23 cellular contexts compared by ENCODE assay signal in the genomic region with DNA sequence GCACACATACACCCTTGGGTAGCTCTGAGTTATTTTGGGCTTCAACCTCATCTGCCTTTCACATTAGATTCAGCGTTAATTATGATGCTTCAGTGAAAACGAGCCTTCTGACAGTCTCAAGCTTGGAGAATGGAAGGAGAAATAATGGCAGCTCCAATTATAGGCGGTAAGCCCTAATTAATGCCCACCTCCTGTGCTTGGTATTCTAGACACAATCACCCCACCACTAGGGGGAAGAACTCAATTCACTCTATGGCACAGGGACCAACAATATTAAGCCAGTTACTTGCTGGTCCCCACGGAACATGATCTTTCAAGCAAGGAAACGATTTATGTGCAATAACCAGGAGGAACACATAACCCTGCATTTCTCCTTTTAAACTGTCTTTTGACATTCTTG.
DNase-seq lines count a peak whose midpoint lies in the region; TF ChIP-seq lines count a peak whose summit lies in the region.
"Had no signal": no experiment of that assay in that cellular context is flagged by ENCODE, and none has a peak within 500 bp of the region (broad histone marks: within the 10 kb centered on the region; RNA-seq: fewer than 3 reads in every experiment).

No MANE protein-coding gene starts in this region.

- TF ChIP-seq CTCF in Calu3 (IDR thresholded peaks at IDR 0.05; ENCODE audit: unreplicated experiment) (peak; percentile 59), coronary artery (IDR thresholded peaks at IDR 0.05) (no peak), adrenal gland (IDR thresholded peaks at IDR 0.05) (no peak)

- H3K36me3 Mint-ChIP-seq in Calu3 (ENCODE audit: insufficient read depth, unreplicated experiment) = no peaks in the 10 kb centered on the region
- H3K36me3 Mint-ChIP-seq: activated CD4-positive, alpha-beta memory T cell treated with anti-CD3 and anti-CD28 coated beads for 36 hours had no signal

- H3K9me3 Mint-ChIP-seq in Calu3 (ENCODE audit: low read depth, unreplicated experiment) = no peaks in the 10 kb centered on the region
- H3K9me3 Mint-ChIP-seq: activated naive CD8-positive, alpha-beta T cell treated with anti-CD3 and anti-CD28 coated beads, Interleukin-2, amount 50 U/mL, for 24 hours; activated T-cell treated with anti-CD3 and anti-CD28 coated beads, Interleukin-2, amount 50 U/mL, for 4 hours had no signal

- H3K4me1 ChIP-seq in adrenal gland (replicated peaks in 1 of 2) = no peaks in the 10 kb centered on the region
- H3K4me1 ChIP-seq: BLaER1 had no signal

- H3K9me3 ChIP-seq in adrenal gland (replicated peaks in 1 of 3) = no peaks in the 10 kb centered on the region
- H3K9me3 ChIP-seq: BLaER1, pancreas, SK-N-SH, thoracic aorta had no signal

- no peak for DNase-seq in Calu3
- peak; percentile 5 for DNase-seq in Jurkat, Clone E6-1 (ENCODE audit: low read depth, low spot score)
- DNase-seq in SK-MEL-5 (ENCODE audit: low read depth, low spot score) = peak; percentile 37
- DNase-seq in iPS-NIHi11 (ENCODE audit: low spot score) = peak; percentile 12
- no peak for DNase-seq in activated T-cell treated with anti-CD3 and anti-CD28 coated beads, Interleukin-2, amount 50 U/mL, for 48 hours
- DNase-seq in effector CD4-positive, alpha-beta T cell = no peak
- no peak for DNase-seq in coronary artery (ENCODE audit: low spot score)
- no peak for DNase-seq in adrenal gland
- DNase-seq: activated CD4-positive, alpha-beta memory T cell treated with anti-CD3 and anti-CD28 coated beads for 36 hours; activated naive CD8-positive, alpha-beta T cell treated with anti-CD3 and anti-CD28 coated beads, Interleukin-2, amount 50 U/mL, for 24 hours; activated T-cell treated with anti-CD3 and anti-CD28 coated beads, Interleukin-2, amount 50 U/mL, for 4 hours; effector CD8-positive, alpha-beta T cell; HFFc6; hypothalamus; left ventricle myocardium superior; NCI-H1048; NCI-H226; pancreas; PC-9; SK-N-SH; stimulated activated CD4-positive, alpha-beta T cell treated with anti-CD3 and anti-CD28 coated beads, Interleukin-4, amount 100 ng/mL, for 4 hours had no signal

- H3K4me3 ChIP-seq in Jurkat, Clone E6-1 (ENCODE audit: low read length) = no peak overlapping the region
- H3K4me3 ChIP-seq in coronary artery = no peak overlapping the region
- H3K4me3 ChIP-seq in adrenal gland = no peak overlapping the region
- H3K4me3 ChIP-seq: BLaER1, pancreas, PC-9, thoracic aorta had no signal

- WGBS in adrenal gland, 4 donors = 76 to 82% (median 79%) methylated on average over 5 of the region's 5 CpGs

- in situ Hi-C loops in SK-MEL-5 (cut with HindIII; ENCODE audit: low pct_unique_long_range_greater_than_20kb, low sequenced_read_pairs) = no loop called here

- TF ChIP-seq POLR2A in adrenal gland (IDR thresholded peaks at IDR 0.05) = no peak

- H3K27me3 ChIP-seq in adrenal gland = no peaks in the 10 kb centered on the region
- H3K27me3 ChIP-seq: BLaER1, pancreas had no signal

- H3K36me3 ChIP-seq in adrenal gland (replicated peaks in 1 of 2) = no peaks in the 10 kb centered on the region
- H3K36me3 ChIP-seq: BLaER1, pancreas, thoracic aorta had no signal

- BruUV-seq in Calu3 (replicated peaks; lab: Mats Ljungman, UMichigan) = no TSS peak

- no peak overlapping the region for H3K4me3 Mint-ChIP-seq in Calu3 (ENCODE audit: low read depth, unreplicated experiment)
- H3K4me3 Mint-ChIP-seq: activated CD4-positive, alpha-beta memory T cell treated with anti-CD3 and anti-CD28 coated beads for 36 hours; activated naive CD8-positive, alpha-beta T cell treated with anti-CD3 and anti-CD28 coated beads, Interleukin-2, amount 50 U/mL, for 24 hours; activated T-cell treated with anti-CD3 and anti-CD28 coated beads, Interleukin-2, amount 50 U/mL, for 4 hours; HFFc6 had no signal

- no peak overlapping the region for H3K27ac ChIP-seq in coronary artery
- no peak overlapping the region for H3K27ac ChIP-seq in adrenal gland
- H3K27ac ChIP-seq: BLaER1, pancreas, PC-9, thoracic aorta had no signal

- intact Hi-C loops in Calu3 (cut with micrococcal nuclease; ENCODE audit: unreplicated experiment) = loop anchor here (2.0 to 5.0 kb wide), 2 partner anchors 210 to 379 kb away; no protein-coding TSS in a partner anchor
- intact Hi-C loops in adrenal gland (cut with DNase I) = no loop called here

- no peaks in the 10 kb centered on the region for H3K4me1 Mint-ChIP-seq in Calu3 (ENCODE audit: low read depth, unreplicated experiment)
- H3K4me1 Mint-ChIP-seq: activated naive CD8-positive, alpha-beta T cell treated with anti-CD3 and anti-CD28 coated beads, Interleukin-2, amount 50 U/mL, for 24 hours had no signal

- no peak overlapping the region for H3K27ac Mint-ChIP-seq in Calu3 (ENCODE audit: unreplicated experiment)
- H3K27ac Mint-ChIP-seq: activated CD4-positive, alpha-beta memory T cell treated with anti-CD3 and anti-CD28 coated beads for 36 hours; activated naive CD8-positive, alpha-beta T cell treated with anti-CD3 and anti-CD28 coated beads, Interleukin-2, amount 50 U/mL, for 24 hours; HFFc6 had no signal

- peaks cover 27% of the 10 kb centered on the region for H3K27me3 Mint-ChIP-seq in Calu3 (ENCODE audit: unreplicated experiment)
- H3K27me3 Mint-ChIP-seq: activated CD4-positive, alpha-beta memory T cell treated with anti-CD3 and anti-CD28 coated beads for 36 hours; activated naive CD8-positive, alpha-beta T cell treated with anti-CD3 and anti-CD28 coated beads, Interleukin-2, amount 50 U/mL, for 24 hours had no signal

- CTCF ChIA-PET in Calu3 (lab: Charles Lee) = no interaction called here

Comparison
In these comparisons a context has a peak if more than half of its experiments do, and no peak if none do; other contexts are left out.
1. DNase-seq: peak in Jurkat, Clone E6-1 (single experiment), SK-MEL-5 (single experiment) and iPS-NIHi11 (single experiment); none in Calu3 (single experiment), activated T-cell treated with anti-CD3 and anti-CD28 coated beads, Interleukin-2, amount 50 U/mL, for 48 hours (0 of 2), effector CD4-positive, alpha-beta T cell (single experiment), coronary artery (single experiment) and adrenal gland (0 of 7).